ENCODE assay signal across 7 cellular contexts in the genomic region with DNA sequence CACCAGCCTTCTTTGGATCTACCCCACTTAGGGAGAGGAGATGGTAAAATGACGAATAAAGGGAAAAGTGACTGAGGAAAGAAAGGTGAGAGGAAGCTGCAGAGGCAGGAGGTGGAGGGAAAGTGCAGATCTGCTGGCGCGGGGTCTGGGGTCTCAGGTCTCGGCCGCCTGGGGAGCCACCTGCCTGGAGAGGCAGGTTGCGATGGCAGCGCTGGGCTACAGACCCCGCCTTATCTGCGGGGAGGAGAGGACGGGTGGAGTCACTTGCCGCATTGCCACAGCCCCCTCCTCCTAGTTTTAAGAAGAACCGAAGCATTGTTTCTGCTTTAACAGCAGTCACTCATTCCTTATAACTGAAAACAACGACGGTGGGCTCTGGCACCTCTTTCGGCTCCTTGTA. TPM values are rescaled to one million over a fixed set of nuclear protein-coding genes. Genes with fewer than 3 reads are reported as not detected.
DNase-seq lines count a peak whose midpoint lies in the region; TF ChIP-seq lines count a peak whose summit lies in the region.
"Not testable (repeated sequence)": the region's sequence is repeated elsewhere in the genome, so short reads cannot be mapped to it uniquely, and the experiment has no call there.

No MANE protein-coding gene starts in this region.

- DNase-seq in H7, result peak; percentile 52
- DNase-seq in NCI-H146 (lab: John Stamatoyannopoulos, UW), result peak; percentile 38
- DNase-seq in NCI-H69 (lab: John Stamatoyannopoulos, UW), result peak; percentile 57
- DNase-seq in endodermal cell, result peak; percentile 79
- peak; percentile 55 for DNase-seq in islet precursor cell
- not testable (repeated sequence) for DNase-seq in progenitor cell of endocrine pancreas (ENCODE audit: low spot score, unreplicated experiment)

- not testable (repeated sequence) for H3K27me3 ChIP-seq in H7 (ENCODE audit: control insufficient read depth, insufficient read depth, low read length); endodermal cell (ENCODE audit: control insufficient read depth, insufficient read depth, low read length, poor library complexity, severe bottlenecking); iPS-15b (ENCODE audit: control insufficient read depth, insufficient read depth, low read length)

- not testable (repeated sequence) for H3K36me3 ChIP-seq in H7 (replicated peaks; ENCODE audit: control insufficient read depth, insufficient read depth, low read length); endodermal cell (ENCODE audit: control insufficient read depth, insufficient read depth, low read length); iPS-15b (ENCODE audit: control insufficient read depth, insufficient read depth, low read length)

- H3K27ac Mint-ChIP-seq in endodermal cell, result peak overlapping the region; percentile 14
- not testable (repeated sequence) for H3K27ac Mint-ChIP-seq in progenitor cell of endocrine pancreas

- 38 to 80% methylated on average over 1 to 15 of the region's 15 CpGs for whole genome bisulfite sequencing in endodermal cell (ENCODE audit: insufficient coverage in 1 of 2, insufficient read length in 1 of 2), 2 experiments

- H3K9ac ChIP-seq in endodermal cell (ENCODE audit: extremely low read depth, low read length, poor library complexity, severe bottlenecking); iPS-15b (ENCODE audit: low read depth, low read length): not testable (repeated sequence)

- H3K36me3 Mint-ChIP-seq in endodermal cell (ENCODE audit: low read depth), result peaks cover 17% of the 10 kb centered on the region
- not testable (repeated sequence) for H3K36me3 Mint-ChIP-seq in progenitor cell of endocrine pancreas (ENCODE audit: insufficient read depth)

- peak overlapping the region; percentile 41 for H3K4me3 Mint-ChIP-seq in endodermal cell
- H3K4me3 Mint-ChIP-seq in progenitor cell of endocrine pancreas (ENCODE audit: low read depth), result peak overlapping the region; percentile 60

- TF ChIP-seq CTCF in endodermal cell (conservative IDR thresholded peaks at IDR 0.05); progenitor cell of endocrine pancreas (IDR thresholded peaks at IDR 0.05; ENCODE audit: unreplicated experiment): not testable (repeated sequence)

- not testable (repeated sequence) for H3K27me3 Mint-ChIP-seq in endodermal cell (ENCODE audit: insufficient read depth); progenitor cell of endocrine pancreas

- H3K4me3 ChIP-seq in H7 (ENCODE audit: insufficient read depth, low read depth, low read length), result peak overlapping the region; percentile 6; the same call in 1 of the 2 replicates
- peak overlapping the region; percentile 3 for H3K4me3 ChIP-seq in endodermal cell (ENCODE audit: low read length)
- peak overlapping the region; percentile 32 for H3K4me3 ChIP-seq in iPS-15b (ENCODE audit: low read depth, low read length)

- not testable (repeated sequence) for H3K9me3 ChIP-seq in endodermal cell (ENCODE audit: control insufficient read depth, low read length); iPS-15b (ENCODE audit: control insufficient read depth, insufficient read depth, low read length)

- H3K4me1 Mint-ChIP-seq in endodermal cell (peaks cover 19% of the 10 kb centered on the region), progenitor cell of endocrine pancreas (ENCODE audit: low read depth) (peaks cover 13% of the 10 kb centered on the region)

- H3K27ac ChIP-seq in endodermal cell (ENCODE audit: low read depth, low read length), result not testable (repeated sequence)

- not testable (repeated sequence) for H3K9me3 Mint-ChIP-seq in endodermal cell; progenitor cell of endocrine pancreas (ENCODE audit: low read depth)

- not testable (repeated sequence) for H3K4me1 ChIP-seq in endodermal cell (ENCODE audit: control insufficient read depth, insufficient read depth, low read length); iPS-15b (ENCODE audit: control insufficient read depth, insufficient read depth, low read length)

RNA-seq across cellular contexts. Expression of gene CCNG1, which starts 21.7 kb away (rescaled TPM):
- 374 and 490 TPM in 2 replicates for total RNA-seq in H7 (2014; rRNA removed; shearing (Covaris generic))
- total RNA-seq in endodermal cell (100 to 1,000 TPM; 542 to 622 TPM), progenitor cell of endocrine pancreas (250 and 267 TPM in 2 replicates)
- 392 TPM for polyA plus RNA-seq in endodermal cell (2013, experiment 1 of 2)
- polyA plus RNA-seq in endodermal cell (2013, experiment 2 of 2), result 415 TPM

RNA-seq across cellular contexts. Expression of gene NUDCD2, which starts 44.2 kb away (rescaled TPM):
- 26.4 and 27.7 TPM in 2 replicates for total RNA-seq in H7 (2014; rRNA removed; shearing (Covaris generic))
- total RNA-seq in endodermal cell (10 to 100 TPM; 36.0 to 73.0 TPM), progenitor cell of endocrine pancreas (33.0 and 39.1 TPM in 2 replicates)
- polyA plus RNA-seq in endodermal cell (2013, experiment 1 of 2), result 46.1 TPM
- 38.6 TPM for polyA plus RNA-seq in endodermal cell (2013, experiment 2 of 2)

RNA-seq across cellular contexts. Expression of gene HMMR, which starts 44.8 kb away (rescaled TPM):
- total RNA-seq in H7 (2014; rRNA removed; shearing (Covaris generic)), result 65.2 and 91.2 TPM in 2 replicates
- total RNA-seq in endodermal cell (10 to 100 TPM; 36.9 to 63.7 TPM), progenitor cell of endocrine pancreas (13.3 and 15.0 TPM in 2 replicates)
- polyA plus RNA-seq in endodermal cell (2013, experiment 1 of 2), result 63.8 TPM
- 76.6 TPM for polyA plus RNA-seq in endodermal cell (2013, experiment 2 of 2)
